13 cellular contexts compared by ENCODE assay signal in genomic region chr16:58451945-58452401, GRCh38. TPM values are rescaled to one million over a fixed set of nuclear protein-coding genes. Genes with fewer than 3 reads are reported as not detected.
DNase-seq lines count a peak whose midpoint lies in the region; ATAC-seq, FAIRE-seq and TF ChIP-seq lines count a peak whose summit lies in the region.
"Had no signal": no experiment of that assay in that cellular context is flagged by ENCODE, and none has a peak within 500 bp of the region (broad histone marks: within the 10 kb centered on the region; RNA-seq: fewer than 3 reads in every experiment).

No MANE protein-coding gene starts in this region.

- no peaks in the 10 kb centered on the region for H3K4me1 ChIP-seq in astrocyte (ENCODE audit: insufficient read depth, low read length)
- H3K4me1 ChIP-seq in keratinocyte (ENCODE audit: control insufficient read depth, extremely low read depth, insufficient read depth, low read length): no peaks in the 10 kb centered on the region

- H3K4me1 Mint-ChIP-seq in astrocyte (ENCODE audit: low read depth, unreplicated experiment): peaks cover 3% of the 10 kb centered on the region
- no peaks in the 10 kb centered on the region for H3K4me1 Mint-ChIP-seq in activated CD4-positive, alpha-beta memory T cell treated with anti-CD3 and anti-CD28 coated beads for 36 hours (ENCODE audit: low read depth)

- no peaks in the 10 kb centered on the region for H3K9me1 ChIP-seq in keratinocyte (ENCODE audit: control insufficient read depth, extremely low read depth, insufficient read depth, low read length)

- no peaks in the 10 kb centered on the region for H3K36me3 Mint-ChIP-seq in astrocyte (ENCODE audit: low read depth, unreplicated experiment)
- no peaks in the 10 kb centered on the region for H3K36me3 Mint-ChIP-seq in activated CD4-positive, alpha-beta memory T cell treated with anti-CD3 and anti-CD28 coated beads for 36 hours

- CTCF ChIA-PET in activated CD4-positive, alpha-beta memory T cell treated with anti-CD3 and anti-CD28 coated beads for 36 hours (lab: Charles Lee): interaction anchor here (0.6 to 1.2 kb wide), 2 partner anchors 34 to 35 kb away, joined by 3 read pairs; no protein-coding TSS in a partner anchor

- TF ChIP-seq CTCF in AG10803 (conservative IDR thresholded peaks at IDR 0.05; ENCODE audit: low read length) (no peak), astrocyte (IDR thresholded peaks at IDR 0.05; ENCODE audit: insufficient read depth, low read depth, low read length) (no peak), keratinocyte (optimal IDR thresholded peaks at IDR 0.05 in 1 of 3, IDR thresholded peaks at IDR 0.05 in 1 of 3, conservative IDR thresholded peaks at IDR 0.05 in 1 of 3; ENCODE audit: extremely low read depth in 1 of 3, insufficient read depth in 2 of 3, low read length in 3 of 3) (no peak)

- no peak overlapping the region for H3K9ac ChIP-seq in astrocyte (ENCODE audit: low read length)
- no peak overlapping the region for H3K9ac ChIP-seq in keratinocyte (ENCODE audit: control insufficient read depth, extremely low read depth, insufficient read depth, low read length)

- POLR2A ChIA-PET in activated CD4-positive, alpha-beta memory T cell treated with anti-CD3 and anti-CD28 coated beads for 36 hours (lab: Charles Lee): no interaction called here

- dilution Hi-C loops in keratinocyte (cut with MboI; ENCODE audit: extremely low pct_ligation_motif_present, low sequenced_read_pairs): loop anchor here (10.0 kb wide), 1 partner anchor 117 kb away; no protein-coding TSS in a partner anchor

- H3K4me3 ChIP-seq in AG10803 (ENCODE audit: low read length) (no peak overlapping the region), astrocyte (ENCODE audit: insufficient read depth, low read depth, low read length) (no peak overlapping the region), keratinocyte (ENCODE audit: control insufficient read depth in 2 of 3, extremely low read depth in 1 of 3, insufficient read depth in 2 of 3, low read depth in 1 of 3, low read length in 3 of 3) (no peak overlapping the region)

- no peaks in the 10 kb centered on the region for H3K9me3 Mint-ChIP-seq in astrocyte (ENCODE audit: unreplicated experiment)
- H3K9me3 Mint-ChIP-seq in activated CD4-positive, alpha-beta memory T cell treated with anti-CD3 and anti-CD28 coated beads for 36 hours: no peaks in the 10 kb centered on the region

- no peak for FAIRE-seq in astrocyte (lab: Jason Lieb, UNC)
- FAIRE-seq in keratinocyte (lab: Jason Lieb, UNC): no peak

- peaks cover 18% of the 10 kb centered on the region for H3K27me3 ChIP-seq in astrocyte (ENCODE audit: insufficient read depth, low read length)
- H3K27me3 ChIP-seq in keratinocyte (ENCODE audit: control insufficient read depth, extremely low read depth, insufficient read depth, low read length): peaks cover 13% of the 10 kb centered on the region

- no peak overlapping the region for H3K27ac ChIP-seq in astrocyte (ENCODE audit: low read depth, low read length)
- no peak overlapping the region for H3K27ac ChIP-seq in keratinocyte (ENCODE audit: control insufficient read depth, insufficient read depth, low read length)
- H3K27ac ChIP-seq: C4-2B, HL-60 had no signal

- H4K20me1 ChIP-seq in astrocyte (ENCODE audit: insufficient read depth, low read length) (no peaks in the 10 kb centered on the region), keratinocyte (ENCODE audit: control insufficient read depth, extremely low read depth, insufficient read depth, low read length) (no peaks in the 10 kb centered on the region)

- H3K79me2 ChIP-seq in astrocyte (ENCODE audit: insufficient read depth, low read length): no peaks in the 10 kb centered on the region
- no peaks in the 10 kb centered on the region for H3K79me2 ChIP-seq in keratinocyte (ENCODE audit: control insufficient read depth, insufficient read depth, low read length)

- H3K9me3 ChIP-seq in astrocyte (ENCODE audit: insufficient read depth, low read depth, low read length): no peaks in the 10 kb centered on the region
- H3K9me3 ChIP-seq in keratinocyte (ENCODE audit: control insufficient read depth, low read depth, low read length): no peaks in the 10 kb centered on the region

- no peak overlapping the region for H3K27ac Mint-ChIP-seq in astrocyte (ENCODE audit: unreplicated experiment)
- no peak overlapping the region for H3K27ac Mint-ChIP-seq in activated CD4-positive, alpha-beta memory T cell treated with anti-CD3 and anti-CD28 coated beads for 36 hours

- H3K27me3 Mint-ChIP-seq in astrocyte (ENCODE audit: low read depth, unreplicated experiment): peaks cover 50% of the 10 kb centered on the region
- peaks cover 10% of the 10 kb centered on the region for H3K27me3 Mint-ChIP-seq in activated CD4-positive, alpha-beta memory T cell treated with anti-CD3 and anti-CD28 coated beads for 36 hours

- no peak overlapping the region for H3K4me3 Mint-ChIP-seq in astrocyte (ENCODE audit: unreplicated experiment)
- no peak overlapping the region for H3K4me3 Mint-ChIP-seq in activated CD4-positive, alpha-beta memory T cell treated with anti-CD3 and anti-CD28 coated beads for 36 hours

- H2AFZ ChIP-seq in astrocyte (ENCODE audit: low read depth, low read length): no peak overlapping the region
- H2AFZ ChIP-seq in keratinocyte (ENCODE audit: control insufficient read depth, low read length): no peak overlapping the region

- no peak overlapping the region for H3K4me2 ChIP-seq in astrocyte (ENCODE audit: low read length)
- no peak overlapping the region for H3K4me2 ChIP-seq in keratinocyte (ENCODE audit: control insufficient read depth, extremely low read depth, insufficient read depth, low read depth, low read length)

- ATAC-seq in HG02885 (IDR thresholded peaks at IDR 0.05; ENCODE audit: poor library complexity, unreplicated experiment) (no peak), GM19467 (IDR thresholded peaks at IDR 0.05; ENCODE audit: unreplicated experiment) (no peak), HG03565 (IDR thresholded peaks at IDR 0.05; ENCODE audit: unreplicated experiment) (no peak)

- intact Hi-C loops in activated CD4-positive, alpha-beta memory T cell treated with anti-CD3 and anti-CD28 coated beads for 36 hours (cut with micrococcal nuclease): no loop called here

- peak; percentile 13 for DNase-seq in AG10803 (ENCODE audit: low read depth)
- DNase-seq in HT1080 (ENCODE audit: low read depth): peak; percentile 66
- DNase-seq in astrocyte (ENCODE audit: low read depth): peak; percentile 64
- DNase-seq in keratinocyte (ENCODE audit: low read depth, low spot score): peak; percentile 23
- no peak for DNase-seq in activated CD4-positive, alpha-beta memory T cell treated with anti-CD3 and anti-CD28 coated beads for 36 hours
- DNase-seq: activated CD4-positive, CD25-positive, alpha-beta regulatory T cell treated with anti-CD3 and anti-CD28 coated beads, Interleukin-2, amount 50 U/mL, for 72 hours; activated gamma-delta T cell treated with Interleukin-2 at 50 U/mL for 16 hours; NCI-H2029 treated with DMSO at 0.1 percent for 48 hours had no signal

- H3K36me3 ChIP-seq in astrocyte (ENCODE audit: insufficient read depth, low read length): no peaks in the 10 kb centered on the region
- H3K36me3 ChIP-seq in keratinocyte (ENCODE audit: control insufficient read depth in 2 of 2, extremely low read depth in 1 of 2, insufficient read depth in 2 of 2, low read length in 2 of 2): no peaks in the 10 kb centered on the region

RNA-seq across cellular contexts. Expression of gene NDRG4, which starts 48.0 kb away (rescaled TPM):
- 4.6 and 8.8 TPM in 2 replicates for total RNA-seq in HT1080 (2014; rRNA removed; shearing (Covaris generic))
- polyA plus RNA-seq in HT1080 (2015; cell fraction: cytosol; rRNA removed): 3.3 and 4.2 TPM in 2 replicates
- 12.3 and 13.7 TPM in 2 replicates for polyA plus RNA-seq in HT1080 (2015; cell fraction: nucleus; rRNA removed)
- total RNA-seq in astrocyte: 21.9 and 22.2 TPM in 2 replicates
- 1.1 to 4.3 TPM (median 1.3 TPM) in 3 replicates for polyA plus RNA-seq in keratinocyte
- 2.3 TPM for polyA plus RNA-seq in keratinocyte (2011; ENCODE audit: low read depth)
- polyA plus RNA-seq in keratinocyte (2011; cell fraction: cytosol; rRNA removed): 1.5 and 1.6 TPM in 2 replicates
- polyA plus RNA-seq in keratinocyte (2011; cell fraction: nucleus; rRNA removed): 3.2 and 4.1 TPM in 2 replicates
- polyA plus RNA-seq in keratinocyte (2012; ENCODE audit: low replicate concordance): 2.1 and 8.3 TPM in 2 replicates
- polyA minus RNA-seq in keratinocyte: 3.8 to 9.7 TPM (median 8.7 TPM) in 3 replicates
- 1.5 TPM for polyA minus RNA-seq in keratinocyte (2011; cell fraction: cytosol; rRNA and poly(A)+ RNA removed)
- polyA minus RNA-seq in keratinocyte (2011; cell fraction: nucleus; rRNA and poly(A)+ RNA removed): 2.2 and 4.4 TPM in 2 replicates
- 1 to 10 TPM; 1.3 to 1.6 TPM for total RNA-seq in activated CD4-positive, alpha-beta memory T cell treated with anti-CD3 and anti-CD28 coated beads for 36 hours

RNA-seq across cellular contexts. Expression of gene GINS3, which starts 59.7 kb away (rescaled TPM):
- 22.9 and 24.0 TPM in 2 replicates for total RNA-seq in HT1080 (2014; rRNA removed; shearing (Covaris generic))
- 11.9 and 12.4 TPM in 2 replicates for polyA plus RNA-seq in HT1080 (2015; cell fraction: cytosol; rRNA removed)
- polyA plus RNA-seq in HT1080 (2015; cell fraction: nucleus; rRNA removed): 13.0 and 13.6 TPM in 2 replicates
- 2.5 and 3.6 TPM in 2 replicates for total RNA-seq in astrocyte
- polyA plus RNA-seq in keratinocyte: 8.5 to 11.3 TPM (median 10.1 TPM) in 3 replicates
- polyA plus RNA-seq in keratinocyte (2011; ENCODE audit: low read depth): 2.2 TPM
- polyA plus RNA-seq in keratinocyte (2011; cell fraction: cytosol; rRNA removed): 6.5 and 10.0 TPM in 2 replicates
- polyA plus RNA-seq in keratinocyte (2011; cell fraction: nucleus; rRNA removed): 9.5 and 11.4 TPM in 2 replicates
- polyA plus RNA-seq in keratinocyte (2012; ENCODE audit: low replicate concordance): 2.2 and 7.3 TPM in 2 replicates
- 6.3 to 7.3 TPM (median 6.5 TPM) in 3 replicates for polyA minus RNA-seq in keratinocyte
- 4.8 TPM for polyA minus RNA-seq in keratinocyte (2011; cell fraction: cytosol; rRNA and poly(A)+ RNA removed)
- 3.7 and 5.4 TPM in 2 replicates for polyA minus RNA-seq in keratinocyte (2011; cell fraction: nucleus; rRNA and poly(A)+ RNA removed)
- 10 to 100 TPM; 13.8 to 14.0 TPM for total RNA-seq in activated CD4-positive, alpha-beta memory T cell treated with anti-CD3 and anti-CD28 coated beads for 36 hours
